21 cellular contexts compared by ENCODE assay signal in the genomic region with DNA sequence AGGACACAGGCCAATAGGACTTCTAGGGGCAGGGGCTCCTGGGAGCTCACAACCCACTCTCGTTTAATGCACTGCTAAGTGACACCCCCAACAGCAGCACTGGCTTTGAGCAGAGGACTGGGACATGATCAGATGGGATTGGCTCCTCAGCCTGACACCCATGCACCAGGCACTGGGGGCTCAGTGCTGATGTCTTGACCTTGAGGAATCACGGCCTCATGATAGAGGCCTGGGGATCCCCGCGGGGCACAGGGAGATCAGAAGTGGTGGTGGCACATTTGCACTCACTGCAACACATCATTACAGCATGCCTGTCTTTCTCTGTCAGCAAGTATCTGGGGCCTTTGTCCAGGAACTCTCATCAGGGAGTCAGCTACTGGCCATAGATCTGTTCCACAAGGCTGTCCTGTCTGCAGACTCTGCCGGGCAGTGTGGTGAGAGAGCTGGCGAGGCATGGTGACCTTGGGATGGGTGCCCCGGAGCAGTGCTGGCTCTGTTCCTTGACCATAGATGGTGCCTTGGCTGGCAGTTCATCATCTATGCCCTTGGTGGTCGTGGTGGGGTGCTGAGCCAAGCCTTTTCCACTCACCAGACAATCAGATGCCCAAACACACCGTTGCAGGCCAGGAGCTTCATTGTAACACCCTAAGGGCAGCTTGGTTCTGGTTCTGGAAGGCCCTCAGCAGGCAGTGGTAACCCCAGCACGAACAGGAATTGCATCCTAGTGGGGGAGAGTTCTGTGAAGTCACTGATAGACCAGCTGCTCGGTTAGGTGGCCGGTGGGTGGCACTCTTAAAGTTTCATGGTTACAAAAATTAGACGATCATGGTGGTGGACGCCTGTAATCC. TPM values are rescaled to one million over a fixed set of nuclear protein-coding genes. Genes with fewer than 3 reads are reported as not detected.
DNase-seq lines count a peak whose midpoint lies in the region; ATAC-seq, FAIRE-seq and TF ChIP-seq lines count a peak whose summit lies in the region.
"Had no signal": no experiment of that assay in that cellular context is flagged by ENCODE, and none has a peak within 500 bp of the region (broad histone marks: within the 10 kb centered on the region; RNA-seq: fewer than 3 reads in every experiment).

No MANE protein-coding gene starts in this region.

- H2BK20ac ChIP-seq in IMR-90 (ENCODE audit: low read depth, low read length): no peak overlapping the region

- H2BK15ac ChIP-seq in IMR-90 (ENCODE audit: low read depth, low read length): no peak overlapping the region

- H3K4me1 Mint-ChIP-seq in stimulated activated naive B cell treated with anti-CD40 and anti-IgM and Interleukin-4, amounts not matched to agents 10 μg/mL and 1 μg/mL and 100 μg/mL, for 72 hours: peaks cover 21 to 27% of the 10 kb centered on the region in 2 donors

- WGBS in IMR-90 (ENCODE audit: extremely low coverage in 2 of 2, insufficient read length in 1 of 2), 2 experiments: 88% methylated on average over 5 of the region's 14 CpGs; no CpG with 5 or more reads in 1 of the 2 experiments

- no peak for TF ChIP-seq RAD21 in IMR-90 (IDR thresholded peaks at IDR 0.05; ENCODE audit: low read length)

- in situ Hi-C loops in IMR-90 (cut with MboI; ENCODE audit: low sequenced_read_pairs): no loop called here

- no peak overlapping the region for H3K4me3 Mint-ChIP-seq in stimulated activated naive B cell treated with anti-CD40 and anti-IgM and Interleukin-4, amounts not matched to agents 10 μg/mL and 1 μg/mL and 100 μg/mL, for 72 hours
- H3K4me3 Mint-ChIP-seq: IgD-negative memory B cell had no signal

- no peak overlapping the region for H3K4me2 ChIP-seq in IMR-90 (ENCODE audit: low read depth, low read length)

- no peak overlapping the region for H2BK5ac ChIP-seq in IMR-90 (ENCODE audit: low read depth, low read length, poor library complexity, severe bottlenecking)

- H3K9me3 ChIP-seq in IMR-90 (ENCODE audit: control insufficient read depth, insufficient read depth, low read length): no peaks in the 10 kb centered on the region
- H3K9me3 ChIP-seq: HAP-1 had no signal

- no peaks in the 10 kb centered on the region for H3K9me1 ChIP-seq in IMR-90 (ENCODE audit: insufficient read depth, low read length)

- H3K9ac ChIP-seq in IMR-90 (ENCODE audit: low read depth, low read length): no peak overlapping the region

- H3K14ac ChIP-seq in IMR-90 (replicated peaks; ENCODE audit: low read depth, low read length): no peak overlapping the region

- no peak overlapping the region for H3K4me3 ChIP-seq in IMR-90 (ENCODE audit: insufficient read depth, low read depth, low read length)
- H3K4me3 ChIP-seq: HAP-1 had no signal

- H3K27me3 Mint-ChIP-seq in stimulated activated naive B cell treated with anti-CD40 and anti-IgM and Interleukin-4, amounts not matched to agents 10 μg/mL and 1 μg/mL and 100 μg/mL, for 72 hours: peaks cover 0 to 12% of the 10 kb centered on the region in 2 donors
- H3K27me3 Mint-ChIP-seq: IgD-negative memory B cell had no signal

- peak overlapping the region; percentile 14 for H3K27ac Mint-ChIP-seq in stimulated activated naive B cell treated with anti-CD40 and anti-IgM and Interleukin-4, amounts not matched to agents 10 μg/mL and 1 μg/mL and 100 μg/mL, for 72 hours

- H2BK120ac ChIP-seq in IMR-90 (ENCODE audit: low read depth, low read length): no peak overlapping the region

- no peak overlapping the region for H3K56ac ChIP-seq in IMR-90 (ENCODE audit: extremely low read depth, insufficient read depth, low read length)

- peak overlapping the region; percentile 28 for H2AK9ac ChIP-seq in IMR-90 (replicated peaks; ENCODE audit: low read depth, low read length, poor library complexity)

- DNase-seq in IMR-90: no peak
- peak; percentile 47 for DNase-seq in activated CD8-positive, alpha-beta memory T cell treated with anti-CD3 and anti-CD28 coated beads, Interleukin-2, amount 50 U/mL, for 48 hours
- DNase-seq in left cardiac atrium: no peak
- no peak for DNase-seq in stimulated activated naive B cell treated with anti-CD40 and anti-IgM and Interleukin-4, amounts not matched to agents 10 μg/mL and 1 μg/mL and 100 μg/mL, for 72 hours
- no peak for DNase-seq in dermis blood vessel endothelial cell
- no peak for DNase-seq in HTR-8/SVneo (ENCODE audit: insufficient read length, low spot score)
- DNase-seq in DMS 273 treated with DMSO at 0.1 percent for 48 hours (lab: John Stamatoyannopoulos, UW): no peak
- DNase-seq: DND-41, MV-4-11, NCI-H1417, NCI-H187 treated with DMSO at 0.1 percent for 48 hours, NCI-H226, NCI-H524, NCI-H82, SIG-M5 had no signal

- H3K9me3 Mint-ChIP-seq in stimulated activated naive B cell treated with anti-CD40 and anti-IgM and Interleukin-4, amounts not matched to agents 10 μg/mL and 1 μg/mL and 100 μg/mL, for 72 hours: no peaks in the 10 kb centered on the region

- no peak overlapping the region for H3K27ac ChIP-seq in IMR-90 (ENCODE audit: insufficient read depth, low read length)
- H3K27ac ChIP-seq: C4-2B, HL-60 had no signal

- no peak overlapping the region for H3K18ac ChIP-seq in IMR-90 (ENCODE audit: low read depth, low read length)

- no peak overlapping the region for H4K91ac ChIP-seq in IMR-90 (ENCODE audit: insufficient read depth, low read depth, low read length)

- H3K27me3 ChIP-seq in IMR-90 (ENCODE audit: control insufficient read depth, insufficient read depth, low read length): peaks cover 19% of the 10 kb centered on the region; the same call in 1 of the 2 replicates

- CTCF ChIA-PET in IMR-90 (lab: Yijun Ruan, JAX): interaction anchor here (0.6 kb wide), 1 partner anchor 54 kb away, joined by 3 read pairs; no protein-coding TSS in a partner anchor

- H3K23ac ChIP-seq in IMR-90 (ENCODE audit: low read depth, low read length): no peak overlapping the region

- no peak for FAIRE-seq in HTR-8/SVneo (lab: Jason Lieb, UNC)
- FAIRE-seq: G401.6 had no signal

- H4K20me1 ChIP-seq in IMR-90 (ENCODE audit: insufficient read depth, low read length): no peaks in the 10 kb centered on the region

- BruUV-seq in IMR-90 (replicated peaks; lab: Mats Ljungman, UMichigan): no TSS peak

- H3K36me3 ChIP-seq in IMR-90 (ENCODE audit: control insufficient read depth, insufficient read depth, low read length): no peaks in the 10 kb centered on the region
- H3K36me3 ChIP-seq: HAP-1 had no signal

- no peak overlapping the region for H2AK5ac ChIP-seq in IMR-90 (ENCODE audit: low read depth, low read length)

- ATAC-seq in IMR-90 (ENCODE audit: low read depth) (no peak), left cardiac atrium (peak; percentile 46 to 70)
- ATAC-seq in stimulated activated naive B cell treated with anti-CD40 and anti-IgM and Interleukin-4, amounts not matched to agents 10 μg/mL and 1 μg/mL and 100 μg/mL, for 72 hours (replicated peaks): no peak
- ATAC-seq: SK-N-SH treated with all-trans-retinoic acid at 6 μM for 48 hours had no signal

- no peak overlapping the region for H2AFZ ChIP-seq in IMR-90 (replicated peaks; ENCODE audit: low read length, poor library complexity)

- no peaks in the 10 kb centered on the region for H3K79me1 ChIP-seq in IMR-90 (ENCODE audit: low read depth in 1 of 2, low read length in 2 of 2)

- H3K4me1 ChIP-seq in IMR-90 (ENCODE audit: control insufficient read depth, insufficient read depth, low read length): no peaks in the 10 kb centered on the region
- H3K4me1 ChIP-seq: HAP-1 had no signal

- H4K8ac ChIP-seq in IMR-90 (ENCODE audit: low read depth in 2 of 2, low read length in 2 of 2): no peak overlapping the region

- H4K5ac ChIP-seq in IMR-90 (ENCODE audit: low read depth, low read length): no peak overlapping the region

- POLR2A ChIA-PET in IMR-90 (lab: Charles Lee; ENCODE audit: unreplicated experiment): no interaction called here

- H3K36me3 Mint-ChIP-seq in stimulated activated naive B cell treated with anti-CD40 and anti-IgM and Interleukin-4, amounts not matched to agents 10 μg/mL and 1 μg/mL and 100 μg/mL, for 72 hours: peaks cover 0 to 4% of the 10 kb centered on the region in 2 donors

- intact Hi-C loops in IMR-90 (cut with micrococcal nuclease): no loop called here
- intact Hi-C loops in left cardiac atrium (cut with DNase I): loop anchor here in 1 of 2 donors (10.0 kb wide), 1 partner anchor 185 kb away; no protein-coding TSS in a partner anchor

- H3K4ac ChIP-seq in IMR-90 (ENCODE audit: low read depth, low read length): no peak overlapping the region

- dilution Hi-C loops in IMR-90 (cut with HindIII; ENCODE audit: low sequenced_read_pairs, unreplicated experiment): no loop called here

- no peak for TF ChIP-seq CTCF in IMR-90 (conservative IDR thresholded peaks at IDR 0.05; ENCODE audit: low read depth, low read length)

- TF ChIP-seq POLR2A in IMR-90 (IDR thresholded peaks at IDR 0.05; ENCODE audit: low read depth, low read length): no peak

TF ChIP-seq in IMR-90, 13 proteins besides CTCF, POLR2A, EP300 and RAD21:
- TF ChIP-seq SMC3 (IDR thresholded peaks at IDR 0.05; ENCODE audit: low read depth, low read length) (no peak), FOS (IDR thresholded peaks at IDR 0.05; ENCODE audit: low read depth, low read length) (no peak), CHD1 (IDR thresholded peaks at IDR 0.05; ENCODE audit: low read depth, low read length) (no peak), MXI1 (IDR thresholded peaks at IDR 0.05; ENCODE audit: borderline replicate concordance, low read depth, low read length) (no peak), MAFK (IDR thresholded peaks at IDR 0.05; ENCODE audit: low read depth, low read length) (no peak), RFX5 (IDR thresholded peaks at IDR 0.05; ENCODE audit: low read depth, low read length) (no peak), MAZ (IDR thresholded peaks at IDR 0.05; ENCODE audit: borderline replicate concordance, low read depth, low read length) (no peak), CEBPB (IDR thresholded peaks at IDR 0.05; ENCODE audit: low read depth, low read length) (no peak)
- TF ChIP-seq, protein P1, sequence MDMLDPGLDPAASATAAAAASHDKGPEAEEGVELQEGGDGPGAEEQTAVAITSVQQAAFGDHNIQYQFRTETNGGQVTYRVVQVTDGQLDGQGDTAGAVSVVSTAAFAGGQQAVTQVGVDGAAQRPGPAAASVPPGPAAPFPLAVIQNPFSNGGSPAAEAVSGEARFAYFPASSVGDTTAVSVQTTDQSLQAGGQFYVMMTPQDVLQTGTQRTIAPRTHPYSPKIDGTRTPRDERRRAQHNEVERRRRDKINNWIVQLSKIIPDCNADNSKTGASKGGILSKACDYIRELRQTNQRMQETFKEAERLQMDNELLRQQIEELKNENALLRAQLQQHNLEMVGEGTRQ (IDR thresholded peaks at IDR 0.05; ENCODE audit: low read depth, low read length): no peak

RNA-seq across cellular contexts. Expression of a gene that starts 22.2 kb away (rescaled TPM):
- total RNA-seq in IMR-90 (2012; rRNA removed) (96.7 and 105 TPM in 2 replicates), left cardiac atrium (10 to 100 TPM; 52.9 to 61.1 TPM), dermis blood vessel endothelial cell (126 and 190 TPM in 2 replicates)
- 83.8 and 86.5 TPM in 2 replicates for polyA plus RNA-seq in IMR-90 (2012; rRNA removed)
- 213 and 231 TPM in 2 replicates for polyA plus RNA-seq in IMR-90 (2012; cell fraction: cytosol; rRNA removed)
- 68.6 and 114 TPM in 2 replicates for polyA plus RNA-seq in IMR-90 (2012; cell fraction: nucleus; rRNA removed; ENCODE audit: low replicate concordance)

Comparison
In these comparisons a context has a peak if more than half of its experiments do, and no peak if none do; other contexts are left out.
1. ATAC-seq: peak in left cardiac atrium (2 of 2); none in IMR-90 (single experiment) and stimulated activated naive B cell treated with anti-CD40 and anti-IgM and Interleukin-4, amounts not matched to agents 10 μg/mL and 1 μg/mL and 100 μg/mL, for 72 hours (0 of 2).